Comparison of ENCODE assay signal across 14 cellular contexts in the genomic region with DNA sequence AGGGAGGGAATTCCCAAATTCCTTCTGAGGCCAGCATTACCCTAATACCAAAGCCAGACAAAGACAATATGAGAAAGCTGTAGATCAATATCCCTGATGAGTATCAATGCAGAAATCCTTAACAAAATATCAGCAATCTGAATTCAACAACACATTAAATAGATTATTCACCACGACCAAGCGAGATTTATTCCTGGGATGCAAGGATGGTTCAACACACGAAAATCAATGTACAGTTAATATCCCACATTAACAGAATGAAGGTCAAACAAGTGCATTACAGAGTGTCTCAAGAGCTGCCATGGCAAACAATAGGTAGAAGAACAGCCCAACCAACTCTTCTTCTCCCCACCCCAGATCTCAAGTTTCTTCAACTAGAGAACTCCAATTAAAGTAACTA.
"Had no signal": no experiment of that assay in that cellular context is flagged by ENCODE, and none has a peak within 500 bp of the region (broad histone marks: within the 10 kb centered on the region; RNA-seq: fewer than 3 reads in every experiment).

No MANE protein-coding gene starts in this region.

- H3K4me3 Mint-ChIP-seq: type B pancreatic cell had no signal

- H3K27ac Mint-ChIP-seq: type B pancreatic cell had no signal

- H3K27me3 Mint-ChIP-seq: brain, naive B cell, type B pancreatic cell had no signal

- H3K9me3 Mint-ChIP-seq: naive B cell, type B pancreatic cell had no signal

- ATAC-seq: activated CD4-positive, CD25-positive, alpha-beta regulatory T cell treated with anti-CD3 and anti-CD28 coated beads, Interleukin-2, amount 50 U/mL, for 24 hours; esophagus mucosa had no signal

- DNase-seq: activated CD8-positive, alpha-beta memory T cell treated with anti-CD3 and anti-CD28 coated beads, Interleukin-2, amount 50 U/mL, for 48 hours; activated naive CD4-positive, alpha-beta T cell treated with anti-CD3 and anti-CD28 coated beads, Interleukin-2, amount 50 U/mL, for 16 hours; central memory CD4-positive, alpha-beta T cell; colonic mucosa; islet precursor cell; naive B cell; sigmoid colon; stimulated activated CD4-positive, alpha-beta T cell treated with anti-CD3 and anti-CD28 coated beads, Interleukin-1b, Interleukin-23, amount 100 ng/mL, for 48 hours; substantia nigra; T1000 had no signal
